8 cellular contexts compared by ENCODE assay signal in genomic region chr13:72255908-72256307, GRCh38.
DNase-seq lines count a peak whose midpoint lies in the region; ATAC-seq, FAIRE-seq and TF ChIP-seq lines count a peak whose summit lies in the region.

No MANE protein-coding gene starts in this region.

- peak; percentile 58 for FAIRE-seq in HepG2 (lab: Jason Lieb, UNC)

- TF ChIP-seq RAD21 in HepG2 (CRISPR knock-in tag; IDR thresholded peaks at IDR 0.05) = no peak

- H3K9me3 Mint-ChIP-seq in WTC11 (peaks cover 2% of the 10 kb centered on the region; the same call in 1 of the 2 replicates), immature natural killer cell (peaks cover 0 to 29% (median 17%) of the 10 kb centered on the region in 6 donors)

- H3K4me2 ChIP-seq in DND-41 (ENCODE audit: insufficient read depth, low read length) (no peak overlapping the region), HepG2 (ENCODE audit: low read depth, low read length) (no peak overlapping the region)

- H3K4me3 ChIP-seq in DND-41 (ENCODE audit: low read depth in 1 of 2, low read length in 2 of 2) = no peak overlapping the region
- no peak overlapping the region for H3K4me3 ChIP-seq in NB4 (ENCODE audit: low read depth, low read length)
- no peak overlapping the region for H3K4me3 ChIP-seq in HepG2 (replicated peaks in 1 of 3; ENCODE audit: insufficient read depth in 1 of 3, low read depth in 2 of 3, low read length in 3 of 3)

- no peak overlapping the region for H3K9ac ChIP-seq in DND-41 (ENCODE audit: low read depth, low read length)
- H3K9ac ChIP-seq in HepG2 (ENCODE audit: insufficient read depth, low read depth, low read length) = no peak overlapping the region

- H2AFZ ChIP-seq in DND-41 (ENCODE audit: low read depth, low read length) (no peak overlapping the region), HepG2 (ENCODE audit: low read length) (no peak overlapping the region)

- intact Hi-C loops in HepG2 (cut with micrococcal nuclease; ENCODE audit: unreplicated experiment) = no loop called here

- TF ChIP-seq POLR2A in NB4 (IDR thresholded peaks at IDR 0.05; ENCODE audit: extremely low read depth, insufficient read length) (no peak), HepG2 (IDR thresholded peaks at IDR 0.05; ENCODE audit: insufficient read depth in 1 of 2, low read depth in 2 of 2, low read length in 2 of 2) (no peak)

- no peaks in the 10 kb centered on the region for H3K27me3 ChIP-seq in DND-41 (ENCODE audit: insufficient read depth, low read length, poor library complexity)
- H3K27me3 ChIP-seq in HepG2 (ENCODE audit: control insufficient read depth in 1 of 2, insufficient read depth in 2 of 2, low read length in 2 of 2) = no peaks in the 10 kb centered on the region; a peak in 2 of 5 replicates

- DNase-seq in DND-41 (no peak), NB4 (ENCODE audit: low read depth) (peak; percentile 30), WTC11 (ENCODE audit: low spot score) (peak; percentile 58), HepG2 (ENCODE audit: low spot score) (peak; percentile 9), NK-92 (lab: John Stamatoyannopoulos, UW; ENCODE audit: unreplicated experiment) (no peak), MV-4-11 (lab: John Stamatoyannopoulos, UW) (no peak), COLO829 (ENCODE audit: low spot score) (no peak), immature natural killer cell (no peak)

- H3K79me2 ChIP-seq in DND-41 (ENCODE audit: insufficient read depth, low read length) (no peaks in the 10 kb centered on the region), HepG2 (ENCODE audit: insufficient read depth, low read length) (no peaks in the 10 kb centered on the region)

- H3K27ac ChIP-seq in DND-41 (ENCODE audit: low read length) (no peak overlapping the region), HepG2 (ENCODE audit: extremely low read length, insufficient read depth, low read length) (no peak overlapping the region)

- no peaks in the 10 kb centered on the region for H3K27me3 Mint-ChIP-seq in WTC11 (ENCODE audit: low read depth)
- peaks cover 0 to 5% (median 0%) of the 10 kb centered on the region in 3 donors for H3K27me3 Mint-ChIP-seq in immature natural killer cell (ENCODE audit: low read depth in 3 of 3)

- no TSS peak for BruUV-seq in HepG2 (replicated peaks; lab: Mats Ljungman, UMichigan)

- in situ Hi-C loops in HepG2 (cut with HindIII; ENCODE audit: extremely low pct_ligation_motif_present, low pct_unique_long_range_greater_than_20kb) = no loop called here

- H3K4me3 Mint-ChIP-seq in WTC11 (no peak overlapping the region), immature natural killer cell (no peak overlapping the region)

- TF ChIP-seq EP300 in HepG2 (IDR thresholded peaks at IDR 0.05; ENCODE audit: low read depth in 2 of 2, low read length in 2 of 2) (no peak), HepG2 (CRISPR knock-in tag; IDR thresholded peaks at IDR 0.05; ENCODE audit: borderline replicate concordance) (no peak)

- CTCF ChIA-PET in WTC11 (lab: Charles Lee) (interaction anchor here (0.6 kb wide), 1 partner anchor 276 kb away, joined by 3 read pairs; no protein-coding TSS in a partner anchor), HepG2 (lab: Yijun Ruan, JAX; ENCODE audit: low intra/inter-chr PET ratio, low total read pairs) (no interaction called here)

- POLR2A ChIA-PET in WTC11 (lab: Charles Lee) (no interaction called here), HepG2 (lab: Yijun Ruan, JAX) (no interaction called here)

- no peaks in the 10 kb centered on the region for H3K36me3 Mint-ChIP-seq in WTC11
- peaks cover 0 to 3% (median 0%) of the 10 kb centered on the region in 3 donors for H3K36me3 Mint-ChIP-seq in immature natural killer cell

- ATAC-seq in DND-41 (ENCODE audit: insufficient read depth, low read depth) = no peak
- ATAC-seq in WTC11 = peak; percentile 97
- ATAC-seq in HepG2 = peak; percentile 96

- H4K20me1 ChIP-seq in DND-41 (ENCODE audit: insufficient read depth, low read length) = no peaks in the 10 kb centered on the region
- H4K20me1 ChIP-seq in HepG2 (ENCODE audit: insufficient read depth, low read length) = no peaks in the 10 kb centered on the region

- H3K4me1 Mint-ChIP-seq in WTC11 (peaks cover 11% of the 10 kb centered on the region), immature natural killer cell (no peaks in the 10 kb centered on the region)

- TF ChIP-seq CTCF in DND-41 (IDR thresholded peaks at IDR 0.05; ENCODE audit: borderline replicate concordance, extremely low read depth, low read length, poor library complexity, severe bottlenecking) = peak; percentile 35
- peak; percentile 36 for TF ChIP-seq CTCF in NB4 (IDR thresholded peaks at IDR 0.05; ENCODE audit: low read depth, low read length)
- 0 out of 2 replicates have a peak, but pooled peaks have one; percentile 12 for TF ChIP-seq CTCF in WTC11 (IDR thresholded peaks at IDR 0.05)
- peak; percentile 59 for TF ChIP-seq CTCF in HepG2 (CRISPR knock-in tag; IDR thresholded peaks at IDR 0.05)

- H3K4me1 ChIP-seq in DND-41 (ENCODE audit: insufficient read depth, low read length) (no peaks in the 10 kb centered on the region), HepG2 (ENCODE audit: insufficient read depth, low read length) (no peaks in the 10 kb centered on the region)

- H3K9me3 ChIP-seq in DND-41 (ENCODE audit: insufficient read depth, low read length, severe bottlenecking) = no peaks in the 10 kb centered on the region
- H3K9me3 ChIP-seq in HepG2 (ENCODE audit: low read length) = no peaks in the 10 kb centered on the region

- H3K27ac Mint-ChIP-seq in WTC11 = no peak overlapping the region
- no peak overlapping the region for H3K27ac Mint-ChIP-seq in immature natural killer cell

- 0% methylated on average over 7 of the region's 7 CpGs for WGBS in HepG2 (ENCODE audit: low lambda C conversion rate)

- H3K36me3 ChIP-seq in DND-41 (ENCODE audit: insufficient read depth, low read length) = no peaks in the 10 kb centered on the region
- H3K36me3 ChIP-seq in HepG2 (replicated peaks in 1 of 2; ENCODE audit: control insufficient read depth in 1 of 2, insufficient read depth in 2 of 2, low read length in 2 of 2) = no peaks in the 10 kb centered on the region

TF ChIP-seq in WTC11, 78 proteins besides CTCF, POLR2A, EP300 and RAD21:
- TF ChIP-seq ESRRA (CRISPR knock-in tag; IDR thresholded peaks at IDR 0.05; ENCODE audit: borderline replicate concordance) (peak; percentile 92; the same call in 1 of the 2 replicates), FOXK1 (CRISPR knock-in tag; IDR thresholded peaks at IDR 0.05) (no peak), FOXJ3 (CRISPR knock-in tag; IDR thresholded peaks at IDR 0.05; ENCODE audit: borderline replicate concordance) (no peak), SP1 (CRISPR knock-in tag; conservative IDR thresholded peaks at IDR 0.05) (no peak)

TF ChIP-seq in HepG2, 621 proteins besides CTCF, POLR2A, EP300 and RAD21:
- TF ChIP-seq STAG1 (CRISPR knock-in tag; IDR thresholded peaks at IDR 0.05) (peak; percentile 57), RNF2 (conservative IDR thresholded peaks at IDR 0.05; ENCODE audit: low read depth) (no peak), CBX2 (IDR thresholded peaks at IDR 0.05; ENCODE audit: low read depth, low read length) (no peak), CBX2 (CRISPR knock-in tag; IDR thresholded peaks at IDR 0.05; ENCODE audit: low read depth) (no peak), SMC3 (IDR thresholded peaks at IDR 0.05; ENCODE audit: low read length) (0 out of 2 replicates have a peak, but pooled peaks have one; percentile 27)

Comparison
In these comparisons a context has a peak if more than half of its experiments do, and no peak if none do; other contexts are left out.
1. DNase-seq: peak in NB4 (single experiment), WTC11 (single experiment) and HepG2 (single experiment); none in DND-41 (single experiment), NK-92 (single experiment), MV-4-11 (single experiment), COLO829 (single experiment) and immature natural killer cell (0 of 3).
2. Peak in every context shown above with its lines, with median percentiles within 50 percentile points of each other: CTCF ChIP-seq.